ENCODE assay signal across 9 cellular contexts in genomic region chr2:85605406-85606115, GRCh38. TPM values are rescaled to one million over a fixed set of nuclear protein-coding genes. Genes with fewer than 3 reads are reported as not detected.
DNase-seq lines count a peak whose midpoint lies in the region; ATAC-seq and TF ChIP-seq lines count a peak whose summit lies in the region.
"Had no signal": no experiment of that assay in that cellular context is flagged by ENCODE, and none has a peak within 500 bp of the region (broad histone marks: within the 10 kb centered on the region; RNA-seq: fewer than 3 reads in every experiment).

No MANE protein-coding gene starts in this region.

- H3K9me3 ChIP-seq in right lobe of liver, result no peaks in the 10 kb centered on the region
- H3K9me3 ChIP-seq: vagina had no signal

- peaks cover 0 to 46% (median 13%) of the 10 kb centered on the region in 4 donors for H3K4me1 ChIP-seq in right lobe of liver

- H3K4me3 Mint-ChIP-seq in WTC11, result no peak overlapping the region

- TF ChIP-seq CTCF in AG10803 (conservative IDR thresholded peaks at IDR 0.05; ENCODE audit: low read length) (no peak), WTC11 (IDR thresholded peaks at IDR 0.05) (no peak), right lobe of liver (IDR thresholded peaks at IDR 0.05) (no peak)

- intact Hi-C loops in right lobe of liver (cut with DNase I), result no loop called here

- peak overlapping the region; percentile 73 for H3K27ac Mint-ChIP-seq in WTC11
- H3K27ac Mint-ChIP-seq: progenitor cell of endocrine pancreas had no signal

- peaks cover 24% of the 10 kb centered on the region for H3K36me3 Mint-ChIP-seq in WTC11

- H3K4me3 ChIP-seq in AG10803 (ENCODE audit: low read length) (no peak overlapping the region), right lobe of liver (peak overlapping the region in 1 of 3 donors; percentile 2)

- POLR2A ChIA-PET in WTC11 (lab: Charles Lee), result interaction anchor here (0.6 to 1.6 kb wide), 4 partner anchors 10 to 79 kb away, joined by 3 to 4 read pairs (median 4); partner anchors contain the start of gene RNF181

- no peak for ATAC-seq in WTC11
- ATAC-seq in right lobe of liver, result no peak
- ATAC-seq in GM19395 (IDR thresholded peaks at IDR 0.05; ENCODE audit: unreplicated experiment), result no peak
- ATAC-seq: Panc1 had no signal

- TF ChIP-seq POLR2A in right lobe of liver (IDR thresholded peaks at IDR 0.05), result no peak

- H3K4me1 Mint-ChIP-seq in WTC11, result peaks cover 21% of the 10 kb centered on the region

- in situ Hi-C loops in ACHN (cut with HindIII; ENCODE audit: low pct_ligation_motif_present, low pct_unique_long_range_greater_than_20kb, low sequenced_read_pairs), result no loop called here

- H3K36me3 ChIP-seq in right lobe of liver, result peaks cover 0 to 12% (median 2%) of the 10 kb centered on the region in 4 donors

- 63% methylated on average over 4 of the region's 4 CpGs for WGBS in right lobe of liver (ENCODE audit: insufficient coverage, low coverage, low lambda C conversion rate, missing lambda C conversion rate)

- no peaks in the 10 kb centered on the region for H3K27me3 Mint-ChIP-seq in WTC11 (ENCODE audit: low read depth)
- H3K27me3 Mint-ChIP-seq: progenitor cell of endocrine pancreas had no signal

- no peaks in the 10 kb centered on the region for H3K27me3 ChIP-seq in right lobe of liver
- H3K27me3 ChIP-seq: vagina had no signal

- DNase-seq in AG10803 (ENCODE audit: low read depth) (peak; percentile 86), WTC11 (ENCODE audit: low spot score) (no peak), right lobe of liver (no peak), ACHN (no peak), ureter (ENCODE audit: low spot score) (no peak)

- no peaks in the 10 kb centered on the region for H3K9me3 Mint-ChIP-seq in WTC11

- CTCF ChIA-PET in WTC11 (lab: Charles Lee), result interaction anchor here (0.9 kb wide), 1 partner anchor 32 kb away, joined by 3 read pairs; no protein-coding TSS in a partner anchor

- peak overlapping the region in 2 of 3 donors; percentile 38 to 53 for H3K27ac ChIP-seq in right lobe of liver

TF ChIP-seq in WTC11, 78 proteins besides CTCF, POLR2A, EP300 and RAD21:
- TF ChIP-seq FOXP4 (CRISPR knock-in tag; IDR thresholded peaks at IDR 0.05) (no peak), ATF1 (CRISPR knock-in tag; IDR thresholded peaks at IDR 0.05) (no peak), TP53 (CRISPR knock-in tag; IDR thresholded peaks at IDR 0.05) (no peak), FOXP1 (CRISPR knock-in tag; IDR thresholded peaks at IDR 0.05; ENCODE audit: borderline replicate concordance) (no peak), JUN (CRISPR knock-in tag; IDR thresholded peaks at IDR 0.05) (no peak), TEAD1 (CRISPR knock-in tag; IDR thresholded peaks at IDR 0.05) (no peak), IRF2 (CRISPR knock-in tag; IDR thresholded peaks at IDR 0.05; ENCODE audit: borderline replicate concordance, low read depth) (no peak), CREM (CRISPR knock-in tag; IDR thresholded peaks at IDR 0.05) (no peak)

RNA-seq across cellular contexts. Expression of gene TMEM150A, which starts 3.1 kb away (rescaled TPM):
- total RNA-seq in WTC11 (2021) (20.9 to 23.1 TPM (median 21.6 TPM) in 3 replicates), right lobe of liver (10 to 100 TPM; 20.0 to 26.7 (median 21.9) TPM), ureter (19.5 TPM)

RNA-seq across cellular contexts. Expression of gene C2orf68, which starts 6.3 kb away (rescaled TPM):
- total RNA-seq in WTC11 (2021) (63.8 to 69.6 TPM (median 65.0 TPM) in 3 replicates), right lobe of liver (10 to 100 TPM in 5 of 6 experiments, 1 to 10 TPM in 1; 7.6 to 22.7 (median 14.8) TPM), ureter (43.1 TPM)

RNA-seq across cellular contexts. Expression of gene RNF181, which starts 10.0 kb away (rescaled TPM):
- total RNA-seq in WTC11 (2021) (95.4 to 108 TPM (median 102 TPM) in 3 replicates), right lobe of liver (100 to 1,000 TPM in 2 of 6 experiments, 10 to 100 TPM in 4; 54.5 to 123 (median 66.6) TPM), ureter (115 TPM)

RNA-seq across cellular contexts. Expression of gene USP39, which starts 10.4 kb away (rescaled TPM):
- total RNA-seq in WTC11 (2021) (72.4 to 81.6 TPM (median 75.4 TPM) in 3 replicates), right lobe of liver (10 to 100 TPM; 14.7 to 32.8 (median 17.9) TPM), ureter (45.1 TPM)

RNA-seq across cellular contexts. Expression of gene VAMP5, which starts 21.3 kb away (rescaled TPM):
- total RNA-seq in WTC11 (2021) (6.3 to 7.4 TPM (median 7.0 TPM) in 3 replicates), right lobe of liver (10 to 100 TPM; 27.2 to 50.1 (median 34.7) TPM), ureter (32.8 TPM)
